Comparison of ENCODE assay signal across 8 cellular contexts in the genomic region with DNA sequence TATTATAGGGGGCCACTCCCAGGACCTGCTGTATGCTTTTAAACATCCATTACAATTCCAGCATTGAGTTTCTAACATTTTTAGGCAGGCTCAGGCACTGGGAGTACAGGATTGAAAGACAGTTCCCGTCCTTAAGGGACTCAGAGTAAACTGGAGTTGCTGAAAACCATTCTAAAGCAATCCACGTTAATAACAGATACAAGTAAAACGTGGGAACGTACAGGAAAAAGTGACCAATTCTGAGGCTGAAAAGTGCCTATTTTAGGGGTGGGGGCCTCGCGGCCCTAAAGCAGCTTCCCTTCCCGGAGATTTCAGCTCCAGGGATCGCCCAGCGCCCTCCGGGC. TPM values are rescaled to one million over a fixed set of nuclear protein-coding genes. Genes with fewer than 3 reads are reported as not detected.
DNase-seq lines count a peak whose midpoint lies in the region; ATAC-seq and TF ChIP-seq lines count a peak whose summit lies in the region.

No MANE protein-coding gene starts in this region.

- DNase-seq in AG10803 (ENCODE audit: low read depth): no peak
- DNase-seq in MG63: no peak
- peak; percentile 25 for DNase-seq in colonic mucosa
- no peak for DNase-seq in activated effector memory CD4-positive, alpha-beta T cell treated with Interleukin-2 at 50 U/mL for 16 hours
- DNase-seq in middle frontal gyrus (ENCODE audit: extremely low spot score, low spot score): no peak

- H3K4me3 ChIP-seq in AG10803 (ENCODE audit: low read length): peak overlapping the region; percentile 81
- peak overlapping the region; percentile 81 for H3K4me3 ChIP-seq in MG63
- peak overlapping the region; percentile 81 for H3K4me3 ChIP-seq in colonic mucosa
- H3K4me3 ChIP-seq in muscle layer of duodenum (ENCODE audit: low read depth in 1 of 2, low read length in 2 of 2): peak overlapping the region; percentile 89 to 96

- H3K36me3 ChIP-seq in MG63 (no peaks in the 10 kb centered on the region), colonic mucosa (no peaks in the 10 kb centered on the region), muscle layer of duodenum (ENCODE audit: control insufficient read depth in 1 of 2, insufficient read depth in 2 of 2, low read length in 2 of 2) (peaks cover 0 to 7% of the 10 kb centered on the region in 2 donors)

- TF ChIP-seq CTCF in AG10803 (conservative IDR thresholded peaks at IDR 0.05; ENCODE audit: low read length) (no peak), colonic mucosa (IDR thresholded peaks at IDR 0.05) (no peak)

- peak overlapping the region; percentile 93 to 95 for H3K9ac ChIP-seq in colonic mucosa (ENCODE audit: low read depth in 2 of 2, low read length in 2 of 2)

- TF ChIP-seq POLR2A in GM18505 (IDR thresholded peaks at IDR 0.05; ENCODE audit: borderline replicate concordance, extremely low read depth, insufficient read depth, insufficient read length): no peak

- H3K27me3 ChIP-seq in MG63: no peaks in the 10 kb centered on the region
- H3K27me3 ChIP-seq in colonic mucosa: no peaks in the 10 kb centered on the region
- no peaks in the 10 kb centered on the region for H3K27me3 ChIP-seq in muscle layer of duodenum (ENCODE audit: low read depth, low read length)

- no peak for ATAC-seq in GM18505 (IDR thresholded peaks at IDR 0.05; ENCODE audit: unreplicated experiment)
- ATAC-seq in activated CD4-positive, CD25-positive, alpha-beta regulatory T cell treated with anti-CD3 and anti-CD28 coated beads, Interleukin-2, amount 50 U/mL, for 24 hours: no peak

- intact Hi-C loops in colonic mucosa (cut with DNase I): no loop called here

- peak overlapping the region; percentile 87 for H3K27ac ChIP-seq in colonic mucosa
- H3K27ac ChIP-seq in muscle layer of duodenum (ENCODE audit: low read length): peak overlapping the region; percentile 100

- H3K4me1 ChIP-seq in colonic mucosa: no peaks in the 10 kb centered on the region
- no peaks in the 10 kb centered on the region for H3K4me1 ChIP-seq in muscle layer of duodenum (ENCODE audit: control insufficient read depth in 1 of 2, insufficient read depth in 2 of 2, low read length in 2 of 2)

- H3K9me3 ChIP-seq in MG63: no peaks in the 10 kb centered on the region
- no peaks in the 10 kb centered on the region for H3K9me3 ChIP-seq in colonic mucosa
- no peaks in the 10 kb centered on the region for H3K9me3 ChIP-seq in muscle layer of duodenum (ENCODE audit: control insufficient read depth in 1 of 2, low read length in 2 of 2)

RNA-seq across cellular contexts. Expression of a gene that starts 0.3 kb away (rescaled TPM):
- 5.9 and 9.9 TPM in 2 replicates for total RNA-seq in MG63 (2014; rRNA removed; shearing (Covaris generic); ENCODE audit: low replicate concordance)
- 10 to 100 TPM; 10.8 to 15.7 TPM for total RNA-seq in colonic mucosa
